Comparison of ENCODE assay signal across 1 cellular context in genomic region chr22:49011769-49012598, GRCh38.
TF ChIP-seq lines count a peak whose summit lies in the region.

No MANE protein-coding gene starts in this region.

TF ChIP-seq in IMR-90, 13 proteins besides CTCF, POLR2A, EP300 and RAD21 (continued from another document):
- TF ChIP-seq USF2 (IDR thresholded peaks at IDR 0.05; ENCODE audit: low read depth, low read length) = no peak
- no peak for TF ChIP-seq MAFK (IDR thresholded peaks at IDR 0.05; ENCODE audit: low read depth, low read length)
